18 cellular contexts compared by ENCODE assay signal in genomic region chr17:65174974-65175373, GRCh38. TPM values are rescaled to one million over a fixed set of nuclear protein-coding genes. Genes with fewer than 3 reads are reported as not detected.
A peak's percentile ranks its signal among the peaks of the same experiment; 100 is the strongest.
DNase-seq lines count a peak whose midpoint lies in the region; ATAC-seq, FAIRE-seq and TF ChIP-seq lines count a peak whose summit lies in the region.
"Had no signal": no experiment of that assay in that cellular context is flagged by ENCODE, and none has a peak within 500 bp of the region (broad histone marks: within the 10 kb centered on the region; RNA-seq: fewer than 3 reads in every experiment).

No MANE protein-coding gene starts in this region.

- H3K9me3 ChIP-seq in HEK293 (ENCODE audit: control insufficient read depth, insufficient read depth, low read depth, low read length) (no peaks in the 10 kb centered on the region), Loucy (ENCODE audit: insufficient read depth, low read depth, low read length) (no peaks in the 10 kb centered on the region), K562 (replicated peaks; ENCODE audit: control insufficient read depth, insufficient read depth, low read depth, low read length) (no peaks in the 10 kb centered on the region)
- no peaks in the 10 kb centered on the region for H3K9me3 ChIP-seq in CD4-positive, alpha-beta T cell (ENCODE audit: control insufficient read depth, low read length)
- H3K9me3 ChIP-seq: HAP-1 had no signal

- whole genome bisulfite sequencing in K562 (ENCODE audit: insufficient coverage, low coverage, missing lambda C conversion rate), result 34% methylated on average over 2 of the region's 2 CpGs

- H3K9me3 Mint-ChIP-seq in CD4-positive, alpha-beta T cell, result no peaks in the 10 kb centered on the region
- H3K9me3 Mint-ChIP-seq: CD8-positive, alpha-beta memory T cell had no signal

- ATAC-seq in K562 (no peak), GM19328 (IDR thresholded peaks at IDR 0.05; ENCODE audit: unreplicated experiment) (no peak)
- no peak for ATAC-seq in CD4-positive, alpha-beta T cell (ENCODE audit: poor library complexity)

- no peak for TF ChIP-seq POLR2A in K562 (conservative IDR thresholded peaks at IDR 0.05)

- H3K79me2 ChIP-seq in Loucy (ENCODE audit: insufficient read depth, low read length), result peaks cover 10% of the 10 kb centered on the region; the same call in 1 of the 2 replicates
- no peaks in the 10 kb centered on the region for H3K79me2 ChIP-seq in K562 (ENCODE audit: control insufficient read depth, insufficient read depth, low read length)

- no peaks in the 10 kb centered on the region for H3K27me3 ChIP-seq in Loucy (ENCODE audit: insufficient read depth, low read length, poor library complexity, severe bottlenecking)
- no peaks in the 10 kb centered on the region; a peak in 1 of 5 replicates for H3K27me3 ChIP-seq in K562 (ENCODE audit: control insufficient read depth in 2 of 2, insufficient read depth in 2 of 2, low read length in 2 of 2)
- H3K27me3 ChIP-seq in CD4-positive, alpha-beta T cell (ENCODE audit: control insufficient read depth, insufficient read depth, low read length), result no peaks in the 10 kb centered on the region
- H3K27me3 ChIP-seq: BLaER1 treated with 17β-estradiol and CSF1 and Interleukin-3, amounts not matched to agents 10 nM and 100 nM had no signal

- in situ Hi-C loops in K562 (cut with MboI), result no loop called here

- no peak overlapping the region for H3K27ac Mint-ChIP-seq in CD4-positive, alpha-beta T cell
- H3K27ac Mint-ChIP-seq: B cell had no signal

- DNase-seq in K562 (ENCODE audit: extremely low read depth in 1 of 4, low spot score in 3 of 4) (no peak), activated T-cell treated with anti-CD3 and anti-CD28 coated beads for 4 hours (no peak)
- DNase-seq in CD4-positive, alpha-beta T cell, result no peak
- DNase-seq: CD8-positive, alpha-beta memory T cell; COR-L47; DMS 273 treated with DMSO at 0.1 percent for 48 hours; DMS53; DND-41; EL had no signal

- H3K9me2 ChIP-seq in Loucy (replicated peaks; ENCODE audit: low read depth, low read length), result no peaks in the 10 kb centered on the region

- no peaks in the 10 kb centered on the region for H3K36me3 Mint-ChIP-seq in CD4-positive, alpha-beta T cell (ENCODE audit: low read depth)
- H3K36me3 Mint-ChIP-seq: CD8-positive, alpha-beta memory T cell had no signal

- H3K4me2 ChIP-seq in Loucy (ENCODE audit: low read depth, low read length, poor library complexity, severe bottlenecking) (peak overlapping the region; percentile 79), K562 (ENCODE audit: insufficient read depth, low read length) (no peak overlapping the region)
- H3K4me2 ChIP-seq: KMS-11 had no signal

- no peak for TF ChIP-seq EP300 in K562 (IDR thresholded peaks at IDR 0.05; ENCODE audit: low read length)

- POLR2A ChIA-PET in HEK293 (lab: Yijun Ruan, JAX) (no interaction called here), K562 (lab: Yijun Ruan, JAX) (no interaction called here)
- POLR2A ChIA-PET in CD4-positive, alpha-beta T cell (lab: Charles Lee), result no interaction called here

- H3K36me3 ChIP-seq in HEK293 (ENCODE audit: control insufficient read depth in 2 of 2, insufficient read depth in 1 of 2, low read length in 2 of 2) (no peaks in the 10 kb centered on the region), Loucy (ENCODE audit: insufficient read depth, low read length) (peaks cover 5% of the 10 kb centered on the region; the same call in 1 of the 2 replicates), K562 (ENCODE audit: control insufficient read depth, insufficient read depth, low read length) (no peaks in the 10 kb centered on the region)
- H3K36me3 ChIP-seq: BLaER1 treated with 17β-estradiol and CSF1 and Interleukin-3, amounts not matched to agents 10 nM and 100 nM; HAP-1 had no signal

- no peak overlapping the region for H3K9ac ChIP-seq in Loucy (ENCODE audit: low read depth, low read length, poor library complexity, severe bottlenecking)
- H3K9ac ChIP-seq in K562 (ENCODE audit: insufficient read depth in 1 of 2, low read depth in 2 of 2, low read length in 2 of 2), result no peak overlapping the region
- H3K9ac ChIP-seq: BLaER1 treated with 17β-estradiol and CSF1 and Interleukin-3, amounts not matched to agents 10 nM and 100 nM; KMS-11 had no signal

- CTCF ChIA-PET in HEK293 (lab: Yijun Ruan, JAX), result interaction anchor here (1.1 kb wide), 1 partner anchor 39 kb away, joined by 3 read pairs; no protein-coding TSS in a partner anchor
- CTCF ChIA-PET in K562 (lab: Yijun Ruan, JAX; ENCODE audit: low intra/inter-chr PET ratio), result no interaction called here
- CTCF ChIA-PET in CD4-positive, alpha-beta T cell (lab: Charles Lee), result no interaction called here

- H4K20me1 ChIP-seq in Loucy (ENCODE audit: insufficient read depth, low read length, poor library complexity, severe bottlenecking) (no peaks in the 10 kb centered on the region), K562 (replicated peaks; ENCODE audit: control insufficient read depth, insufficient read depth, low read length) (no peaks in the 10 kb centered on the region)
- H4K20me1 ChIP-seq: BLaER1 treated with 17β-estradiol and CSF1 and Interleukin-3, amounts not matched to agents 10 nM and 100 nM had no signal

- H3K4me1 ChIP-seq in HEK293 (ENCODE audit: control insufficient read depth, insufficient read depth, low read length) (no peaks in the 10 kb centered on the region), Loucy (ENCODE audit: insufficient read depth, low read length, poor library complexity, severe bottlenecking) (peaks cover 75% of the 10 kb centered on the region), K562 (replicated peaks in 1 of 2; ENCODE audit: control insufficient read depth in 2 of 2, insufficient read depth in 2 of 2, low read length in 2 of 2) (peaks cover 23 to 43% of the 10 kb centered on the region in 2 experiments)
- H3K4me1 ChIP-seq: HAP-1 had no signal

- H2AFZ ChIP-seq in Loucy (ENCODE audit: low read length) (no peak overlapping the region), K562 (ENCODE audit: low read depth, low read length) (0 out of 2 replicates have a peak overlapping the region, but pooled peaks have one; percentile 8)

- FAIRE-seq in K562 (lab: Jason Lieb, UNC), result no peak
- FAIRE-seq: G401.6 had no signal

- TF ChIP-seq CTCF in HEK293 (tag by site-specific recombination; IDR thresholded peaks at IDR 0.05) (no peak), Loucy (conservative IDR thresholded peaks at IDR 0.05; ENCODE audit: low read length) (no peak), K562 (IDR thresholded peaks at IDR 0.05 in 2 of 3, conservative IDR thresholded peaks at IDR 0.05 in 1 of 3; ENCODE audit: insufficient read depth in 2 of 3, low read depth in 1 of 3, low read length in 3 of 3) (no peak)
- TF ChIP-seq CTCF in CD4-positive, alpha-beta T cell (IDR thresholded peaks at IDR 0.05), result no peak

- H3K27me3 Mint-ChIP-seq in CD4-positive, alpha-beta T cell, result no peaks in the 10 kb centered on the region
- H3K27me3 Mint-ChIP-seq: B cell; CD8-positive, alpha-beta memory T cell had no signal

- BruUV-seq in K562 (replicated peaks; lab: Mats Ljungman, UMichigan), result no TSS peak

- H3K4me1 Mint-ChIP-seq in CD4-positive, alpha-beta T cell (ENCODE audit: low read depth), result peaks cover 34% of the 10 kb centered on the region

- H3K27ac ChIP-seq in HEK293 (ENCODE audit: extremely low read depth, low read depth, low read length) (no peak overlapping the region), K562 (ENCODE audit: extremely low read depth, low read depth, low read length) (no peak overlapping the region; the same call in 2 of the 3 replicates)
- no peak overlapping the region for H3K27ac ChIP-seq in CD4-positive, alpha-beta T cell (ENCODE audit: low read depth, low read length)
- H3K27ac ChIP-seq: BLaER1 treated with 17β-estradiol and CSF1 and Interleukin-3, amounts not matched to agents 10 nM and 100 nM; HL-60; KMS-11 had no signal

- intact Hi-C loops in K562 (cut with micrococcal nuclease), result loop anchor here (5.0 kb wide), 1 partner anchor 38 kb away; the partner anchor contains the start of gene RGS9
- intact Hi-C loops in CD4-positive, alpha-beta T cell (cut with DNase I, micrococcal nuclease), result no loop called here

- no peak overlapping the region for H3K4me3 ChIP-seq in HEK293 (ENCODE audit: low read depth, low read length)
- no peak overlapping the region for H3K4me3 ChIP-seq in Loucy (ENCODE audit: low read length, poor library complexity, severe bottlenecking)
- no peak overlapping the region for H3K4me3 ChIP-seq in K562
- H3K4me3 ChIP-seq: BLaER1 treated with 17β-estradiol and CSF1 and Interleukin-3, amounts not matched to agents 10 nM and 100 nM; HAP-1 had no signal

- peaks cover 11% of the 10 kb centered on the region; the same call in 1 of the 2 replicates for H3F3A ChIP-seq in Loucy (ENCODE audit: low read depth)

- no peak overlapping the region for H3K4me3 Mint-ChIP-seq in CD4-positive, alpha-beta T cell
- H3K4me3 Mint-ChIP-seq: B cell; CD8-positive, alpha-beta memory T cell had no signal

- no peak for TF ChIP-seq RAD21 in K562 (CRISPR knock-in tag; conservative IDR thresholded peaks at IDR 0.05 in 1 of 2, IDR thresholded peaks at IDR 0.05 in 1 of 2)

- no peaks in the 10 kb centered on the region for H3K9me1 ChIP-seq in K562 (ENCODE audit: control insufficient read depth, insufficient read depth, low read length)

TF ChIP-seq in HEK293, 187 proteins besides CTCF, POLR2A, EP300 and RAD21 (continues in another document):
- no peak for TF ChIP-seq ZNF248 (tag by site-specific recombination; IDR thresholded peaks at IDR 0.05)
- TF ChIP-seq ZNF157 (tag by site-specific recombination; IDR thresholded peaks at IDR 0.05), result no peak

RNA-seq across cellular contexts. Expression of gene RGS9, which starts 37.8 kb away (rescaled TPM):
- 0.39 TPM in 1 of 2 replicates, not detected in the other for total RNA-seq in K562 (2011; cell fraction: chromatin; rRNA removed; ENCODE audit: low replicate concordance)
- not detected in 2 replicates for total RNA-seq in K562 (2011; cell fraction: nucleolus; rRNA removed)
- total RNA-seq in K562 (2011; cell fraction: nucleoplasm; rRNA removed), result 0.23 and 0.44 TPM in 2 replicates
- total RNA-seq in K562 (2014; rRNA removed), result 0.18 and 0.69 TPM in 2 replicates
- total RNA-seq in K562 (2014; rRNA removed; fragmentation: Illumina TruSeq; extraction: Trizol), result 0.54 and 0.55 TPM in 2 replicates
- total RNA-seq in K562 (2015; rRNA removed; fragmentation: Illumina TruSeq; extraction: Trizol), result 0.38 and 0.65 TPM in 2 replicates
- total RNA-seq in K562 (2021), result 0.60 and 0.73 TPM in 2 replicates
- 0.55 and 1.4 TPM in 2 replicates for polyA plus RNA-seq in K562 (2011; rRNA removed)
- polyA plus RNA-seq in K562 (2011; cell fraction: cytosol; rRNA removed), result 0.40 and 0.81 TPM in 2 replicates
- 0.24 and 0.33 TPM in 2 replicates for polyA plus RNA-seq in K562 (2011; cell fraction: nucleus; rRNA removed)
- 0.74 and 1.2 TPM in 2 replicates for polyA plus RNA-seq in K562 (2012)
- 0.55 and 0.74 TPM in 2 replicates for polyA plus RNA-seq in K562 (2014; fragmentation: Illumina TruSeq; extraction: Trizol)
- under 1 TPM; 0.38 to 0.55 TPM for polyA plus RNA-seq in K562 (2014; fragmentation: Nextera tagmentation; extraction: Ambion mirVana)
- polyA plus RNA-seq in K562 (2014; rRNA removed), result 0.49 TPM in 2 replicates
- polyA minus RNA-seq in K562 (2011; rRNA and poly(A)+ RNA removed), result 0.30 and 0.67 TPM in 2 replicates
- polyA minus RNA-seq in K562 (2011; cell fraction: cytosol; rRNA and poly(A)+ RNA removed), result not detected in 2 replicates
- 0.56 TPM in 1 of 2 replicates, not detected in the other for polyA minus RNA-seq in K562 (2011; cell fraction: nucleus; rRNA and poly(A)+ RNA removed)
- total RNA-seq in CD4-positive, alpha-beta T cell, result under 1 TPM; 0.60 to 0.73 TPM

Comparison
In these comparisons a context has a peak if more than half of its experiments do, and no peak if none do; other contexts are left out.
1. Of the 44 proteins assayed by ChIP-seq in both K562 and HEK293: peak only in K562: none; only in HEK293: ZBTB26; in both: none; in neither: 42; mixed calls (peak in some experiments, not most) for 1.